Comparison of ENCODE assay signal across 11 cellular contexts in genomic region chr6:107418118-107418517, GRCh38. TPM values are rescaled to one million over a fixed set of nuclear protein-coding genes. Genes with fewer than 3 reads are reported as not detected.
DNase-seq lines count a peak whose midpoint lies in the region; ATAC-seq, FAIRE-seq and TF ChIP-seq lines count a peak whose summit lies in the region.
"Had no signal": no experiment of that assay in that cellular context is flagged by ENCODE, and none has a peak within 500 bp of the region (broad histone marks: within the 10 kb centered on the region; RNA-seq: fewer than 3 reads in every experiment).

No MANE protein-coding gene starts in this region.

- H3K9ac ChIP-seq in OCI-LY1 (ENCODE audit: low read length): no peak overlapping the region

- H4K20me1 ChIP-seq in OCI-LY1 (ENCODE audit: insufficient read depth, low read length): no peaks in the 10 kb centered on the region

- CTCF ChIA-PET in A549 (lab: Yijun Ruan, JAX): no interaction called here

- H3K79me2 ChIP-seq in OCI-LY1 (ENCODE audit: insufficient read depth, low read length): peaks cover 46% of the 10 kb centered on the region

- ATAC-seq in A549 (peak in 1 of 2 experiments; percentile 70; a peak in 3 of 6 replicates), GM18868 (IDR thresholded peaks at IDR 0.05; ENCODE audit: unreplicated experiment) (peak; percentile 73), GM19023 (IDR thresholded peaks at IDR 0.05; ENCODE audit: unreplicated experiment) (no peak)

- H3K36me3 ChIP-seq in OCI-LY1 (ENCODE audit: insufficient read depth, low read length): no peaks in the 10 kb centered on the region
- H3K36me3 ChIP-seq: adrenal gland, SJSA1 had no signal

- H3K4me1 ChIP-seq in A549 (no peaks in the 10 kb centered on the region), OCI-LY1 (ENCODE audit: insufficient read depth, low read length, severe bottlenecking) (peaks cover 17% of the 10 kb centered on the region)
- H3K4me1 ChIP-seq: SJSA1 had no signal

- TF ChIP-seq EP300 in A549 (IDR thresholded peaks at IDR 0.05): no peak

- peak in 1 of 2 experiments; percentile 23; a peak in 1 of 5 replicates for TF ChIP-seq RAD21 in A549 (conservative IDR thresholded peaks at IDR 0.05 in 1 of 2, IDR thresholded peaks at IDR 0.05 in 1 of 2)

- no peak for TF ChIP-seq POLR2A in A549 (IDR thresholded peaks at IDR 0.05; ENCODE audit: low read length)
- TF ChIP-seq POLR2A in erythroblast (IDR thresholded peaks at IDR 0.05; ENCODE audit: low read length): no peak

- H3K9me3 ChIP-seq in A549: no peaks in the 10 kb centered on the region
- no peaks in the 10 kb centered on the region for H3K9me3 ChIP-seq in OCI-LY1 (ENCODE audit: low read length)
- H3K9me3 ChIP-seq: adrenal gland, SJSA1 had no signal

- FAIRE-seq in A549 (lab: Jason Lieb, UNC): no peak

- H2AFZ ChIP-seq in OCI-LY1 (ENCODE audit: low read length): no peak overlapping the region

- 56% methylated on average over 1 of the region's 1 CpG for WGBS in A549 (ENCODE audit: missing lambda C conversion rate)

- no peaks in the 10 kb centered on the region for H3K27me3 ChIP-seq in OCI-LY1 (ENCODE audit: insufficient read depth, low read length)
- H3K27me3 ChIP-seq: adrenal gland, SJSA1 had no signal

- DNase-seq in A549 (ENCODE audit: low read depth in 1 of 2, low spot score in 1 of 2) (peak; percentile 3 to 15), erythroblast (lab: John Stamatoyannopoulos, UW) (peak; percentile 22 to 27), NCI-H2227 treated with DMSO at 0.1 percent for 48 hours (lab: John Stamatoyannopoulos, UW) (no peak), pons (ENCODE audit: low spot score) (no peak), NCI-H526 treated with DMSO at 0.1 percent for 48 hours (lab: John Stamatoyannopoulos, UW) (no peak)
- DNase-seq: adrenal gland had no signal

- H3K9me2 ChIP-seq in OCI-LY1 (ENCODE audit: low read depth, low read length): no peaks in the 10 kb centered on the region

- H3F3A ChIP-seq in OCI-LY1 (ENCODE audit: insufficient read depth, low read length): no peaks in the 10 kb centered on the region

- no peak overlapping the region for H3K4me2 ChIP-seq in A549
- no peak overlapping the region for H3K4me2 ChIP-seq in OCI-LY1 (ENCODE audit: low read length)

- H3K27ac ChIP-seq in A549 (no peak overlapping the region), OCI-LY1 (ENCODE audit: low read depth, low read length, poor library complexity, severe bottlenecking) (no peak overlapping the region)
- H3K27ac ChIP-seq: adrenal gland, SJSA1 had no signal

- POLR2A ChIA-PET in A549 (lab: Yijun Ruan, JAX): no interaction called here

- no peak overlapping the region for H3K4me3 ChIP-seq in A549
- no peak overlapping the region for H3K4me3 ChIP-seq in OCI-LY1 (ENCODE audit: low read depth, low read length, poor library complexity, severe bottlenecking)
- H3K4me3 ChIP-seq: adrenal gland, lung, SJSA1 had no signal

- TF ChIP-seq CTCF in A549 (IDR thresholded peaks at IDR 0.05) (no peak), OCI-LY1 (IDR thresholded peaks at IDR 0.05; ENCODE audit: low read length) (peak; percentile 65)

TF ChIP-seq in A549, 52 proteins besides CTCF, POLR2A, EP300 and RAD21:
- TF ChIP-seq HEYL (CRISPR knock-in tag; IDR thresholded peaks at IDR 0.05): no peak
- no peak for TF ChIP-seq JUNB (IDR thresholded peaks at IDR 0.05)
- no peak for TF ChIP-seq ZC3H11A (IDR thresholded peaks at IDR 0.05)

RNA-seq across cellular contexts. Expression of gene PDSS2, which starts 41.2 kb away (rescaled TPM):
- polyA plus RNA-seq in A549 (2011; rRNA removed): 17.2 and 17.3 TPM in 2 replicates
- polyA plus RNA-seq in A549 (2012; cell fraction: cytosol; rRNA removed): 5.4 and 7.6 TPM in 2 replicates
- polyA plus RNA-seq in A549 (2012; cell fraction: nucleus; rRNA removed): 4.9 and 5.1 TPM in 2 replicates
- polyA plus RNA-seq in A549 (2017; fragmentation: RNase III; extraction: RNeasy Plus Mini Kit Qiagen cat#74134 plus additional on column Dnase treatment): 7.2 to 7.9 TPM (median 7.6 TPM) in 3 replicates
- polyA minus RNA-seq in A549 (2011; rRNA and poly(A)+ RNA removed): 21.7 and 24.9 TPM in 2 replicates

Comparison
In these comparisons a context has a peak if more than half of its experiments do, and no peak if none do; other contexts are left out.
1. DNase-seq: peak in A549 (2 of 2) and erythroblast (2 of 2); none in NCI-H2227 treated with DMSO at 0.1 percent for 48 hours (single experiment), pons (single experiment) and NCI-H526 treated with DMSO at 0.1 percent for 48 hours (single experiment).